ENCODE assay signal across 23 cellular contexts in genomic region chr2:186346216-186346615, GRCh38.
"Had no signal": no experiment of that assay in that cellular context is flagged by ENCODE, and none has a peak within 500 bp of the region (broad histone marks: within the 10 kb centered on the region; RNA-seq: fewer than 3 reads in every experiment).

No MANE protein-coding gene starts in this region.

- H3K4me2 ChIP-seq: KMS-11, PC-9 had no signal

- H3K4me3 ChIP-seq: coronary artery, MG63, PC-9 had no signal

- H2AFZ ChIP-seq: PC-9 had no signal

- ATAC-seq: activated T-cell treated with anti-CD3 and anti-CD28 coated beads, Interleukin-2, amount 50 U/mL, for 4 hours had no signal

- H3K9ac ChIP-seq: KMS-11 had no signal

- H3K9me3 ChIP-seq: MG63 had no signal

- DNase-seq: activated CD4-positive, alpha-beta memory T cell treated with anti-CD3 and anti-CD28 coated beads for 36 hours; activated CD4-positive, alpha-beta T cell treated with anti-CD3 and anti-CD28 coated beads, Interleukin-2, amount 10 ng/mL, durations not matched to agents 7 days and 5 days; activated CD4-positive, CD25-positive, alpha-beta regulatory T cell; activated CD8-positive, alpha-beta memory T cell treated with anti-CD3 and anti-CD28 coated beads for 24 hours; activated effector memory CD4-positive, alpha-beta T cell treated with anti-CD3 and anti-CD28 coated beads, Interleukin-2, amount 50 U/mL, for 16 hours; activated naive CD4-positive, alpha-beta T cell treated with anti-CD3 and anti-CD28 coated beads for 36 hours; activated T-cell treated with anti-CD3 and anti-CD28 coated beads, Interleukin-2, amount 50 U/mL, for 4 hours; aorta; central memory CD4-positive, alpha-beta T cell; MG63; NCI-H1105; NCI-H1436 treated with DMSO at 0.1 percent for 48 hours; NCI-H187; NCI-H345; NCI-H510A; NCI-H526 treated with DMSO at 0.1 percent for 48 hours; PC-9; SHP77 treated with DMSO at 0.1 percent for 48 hours; T-helper 1 cell had no signal

- H3K27ac ChIP-seq: coronary artery, KMS-11, PC-9, VCaP had no signal

- H3K36me3 ChIP-seq: MG63 had no signal

- FAIRE-seq: bronchial epithelial cell had no signal

- H3K27me3 ChIP-seq: MG63 had no signal
